In genomic region chr19:5806133-5806489, GRCh38 we compare ENCODE assay signal across 1 cellular context.
TF ChIP-seq lines count a peak whose summit lies in the region.

No MANE protein-coding gene starts in this region.

TF ChIP-seq in GM23338, 12 proteins besides CTCF, POLR2A, EP300 and RAD21 (continued from another document):
- TF ChIP-seq ZNF462 (CRISPR knock-in tag; IDR thresholded peaks at IDR 0.05) (no peak), EZH2 (IDR thresholded peaks at IDR 0.05; ENCODE audit: low read depth, unreplicated experiment) (no peak), CREB1 (CRISPR knock-in tag; IDR thresholded peaks at IDR 0.05; ENCODE audit: low read depth) (no peak), NANOG (IDR thresholded peaks at IDR 0.05; ENCODE audit: borderline replicate concordance) (no peak), ETS1 (IDR thresholded peaks at IDR 0.05) (no peak), REST (IDR thresholded peaks at IDR 0.05; ENCODE audit: unreplicated experiment) (no peak), ZNF114 (CRISPR knock-in tag; IDR thresholded peaks at IDR 0.05) (no peak), JUNB (IDR thresholded peaks at IDR 0.05; ENCODE audit: unreplicated experiment) (no peak), ZNF331 (CRISPR knock-in tag; IDR thresholded peaks at IDR 0.05; ENCODE audit: low read depth) (no peak), POLR2AphosphoS5 (IDR thresholded peaks at IDR 0.05; ENCODE audit: low read depth) (no peak), EZH2phosphoT487 (IDR thresholded peaks at IDR 0.05; ENCODE audit: unreplicated experiment) (no peak)
